Comparison of ENCODE assay signal across 1 cellular context in genomic region chr17:75288784-75289121, GRCh38.
TF ChIP-seq lines count a peak whose summit lies in the region.

No MANE protein-coding gene starts in this region.

TF ChIP-seq in HepG2, 621 proteins besides CTCF, POLR2A, EP300 and RAD21 (continued from another document and continues in another):
- TF ChIP-seq ZNF609 (CRISPR knock-in tag; IDR thresholded peaks at IDR 0.05; ENCODE audit: borderline replicate concordance) (peak; percentile 49; the same call in 1 of the 2 replicates), HNRNPUL1 (IDR thresholded peaks at IDR 0.05; ENCODE audit: low read depth, low read length) (no peak), LRRFIP1 (CRISPR knock-in tag; conservative IDR thresholded peaks at IDR 0.05) (no peak), ZMAT3 (CRISPR knock-in tag; conservative IDR thresholded peaks at IDR 0.05) (no peak), ZNF407 (CRISPR knock-in tag; IDR thresholded peaks at IDR 0.05; ENCODE audit: not compliant biosample characterization) (peak; percentile 81), ZNF362 (CRISPR knock-in tag; IDR thresholded peaks at IDR 0.05; ENCODE audit: borderline replicate concordance) (peak; percentile 48; the same call in 1 of the 2 replicates), BORCS8-MEF2B (CRISPR knock-in tag; IDR thresholded peaks at IDR 0.05) (no peak), ZNF614 (CRISPR knock-in tag; IDR thresholded peaks at IDR 0.05; ENCODE audit: borderline replicate concordance) (no peak), NKX3-1 (CRISPR knock-in tag; IDR thresholded peaks at IDR 0.05) (0 out of 2 replicates have a peak, but pooled peaks have one; percentile 59), ZSCAN30 (CRISPR knock-in tag; IDR thresholded peaks at IDR 0.05) (no peak), ZNF703 (CRISPR knock-in tag; IDR thresholded peaks at IDR 0.05; ENCODE audit: borderline replicate concordance) (peak; percentile 48; the same call in 1 of the 2 replicates), GZF1 (CRISPR knock-in tag; IDR thresholded peaks at IDR 0.05) (peak; percentile 27; the same call in 1 of the 2 replicates), PHF20 (CRISPR knock-in tag; IDR thresholded peaks at IDR 0.05) (no peak), ZFP82 (CRISPR knock-in tag; IDR thresholded peaks at IDR 0.05; ENCODE audit: borderline replicate concordance) (0 out of 2 replicates have a peak, but pooled peaks have one; percentile 38), KMT2A (CRISPR knock-in tag; IDR thresholded peaks at IDR 0.05) (no peak), ZEB1 (IDR thresholded peaks at IDR 0.05; ENCODE audit: insufficient replicate concordance, low read depth) (peak; percentile 37), IRF1 (CRISPR knock-in tag; IDR thresholded peaks at IDR 0.05; ENCODE audit: low read depth) (peak; percentile 67; the same call in 1 of the 2 replicates), E2F2 (CRISPR knock-in tag; IDR thresholded peaks at IDR 0.05; ENCODE audit: borderline replicate concordance) (no peak), YEATS4 (CRISPR knock-in tag; IDR thresholded peaks at IDR 0.05; ENCODE audit: borderline replicate concordance) (no peak), ZNF562 (CRISPR knock-in tag; IDR thresholded peaks at IDR 0.05; ENCODE audit: borderline replicate concordance) (no peak), ZNF678 (CRISPR knock-in tag; IDR thresholded peaks at IDR 0.05) (0 out of 2 replicates have a peak, but pooled peaks have one; percentile 61), PCBP2 (optimal IDR thresholded peaks at IDR 0.05; ENCODE audit: low read depth, low read length, poor library complexity, severe bottlenecking) (peak; percentile 20), TBX3 (IDR thresholded peaks at IDR 0.05; ENCODE audit: borderline replicate concordance) (0 out of 2 replicates have a peak, but pooled peaks have one; percentile 35), ARNTL (CRISPR knock-in tag; IDR thresholded peaks at IDR 0.05) (no peak), MEIS2 (CRISPR knock-in tag; IDR thresholded peaks at IDR 0.05) (peak; percentile 22; the same call in 1 of the 2 replicates)
